29 cellular contexts compared by ENCODE assay signal in genomic region chr11:24086921-24087320, GRCh38.
"Had no signal": no experiment of that assay in that cellular context is flagged by ENCODE, and none has a peak within 500 bp of the region (broad histone marks: within the 10 kb centered on the region; RNA-seq: fewer than 3 reads in every experiment).

No MANE protein-coding gene starts in this region.

- H3K27me3 ChIP-seq: neural progenitor cell, ovary, right lobe of liver, sigmoid colon, spleen, suprapubic skin, testis, tibial artery, upper lobe of left lung, vagina had no signal

- ATAC-seq: natural killer cell; psoas muscle; right cardiac atrium; right lobe of liver; stimulated activated memory B cell treated with anti-CD40 and anti-IgM and Interleukin-4, amounts not matched to agents 10 μg/mL and 1 μg/mL and 100 μg/mL, for 72 hours; stimulated activated naive CD8-positive, alpha-beta T cell treated with anti-CD3 and anti-CD28 coated beads, Interleukin-15, amount 100 ng/mL, for 72 hours; stimulated activated naive CD8-positive, alpha-beta T cell treated with anti-CD3 and anti-CD28 coated beads, Interleukin-15, Interleukin-2, amounts not matched to agents 100 U/mL and 50 U/mL, for 24 hours had no signal

- H2AFZ ChIP-seq: neural progenitor cell, parathyroid adenoma had no signal

- H3K4me3 ChIP-seq: neural progenitor cell, ovary, psoas muscle, right lobe of liver, sigmoid colon, skin epidermis, smooth muscle cell, spleen, suprapubic skin, testis, tibial artery, upper lobe of left lung, vagina had no signal

- H3K27ac ChIP-seq: neural progenitor cell, ovary, parathyroid adenoma, psoas muscle, right lobe of liver, sigmoid colon, skin epidermis, spleen, suprapubic skin, testis, tibial artery, upper lobe of left lung, vagina had no signal

- H3K36me3 ChIP-seq: neural progenitor cell, ovary, right lobe of liver, sigmoid colon, spleen, suprapubic skin, tibial artery, upper lobe of left lung, vagina had no signal

- H3K4me1 ChIP-seq: neural progenitor cell, parathyroid adenoma, psoas muscle, right lobe of liver, sigmoid colon, spleen, suprapubic skin, testis, tibial artery, upper lobe of left lung, vagina had no signal

- H3K79me2 ChIP-seq: parathyroid adenoma had no signal

- H3K4me2 ChIP-seq: neural progenitor cell, smooth muscle cell had no signal

- DNase-seq: natural killer cell; occipital lobe; ovary; posterior cingulate gyrus; psoas muscle; right cardiac atrium; right lobe of liver; sigmoid colon; spleen; stimulated activated CD4-positive, alpha-beta T cell treated with anti-CD3 and anti-CD28 coated beads, Interleukin-12 subunit alpha, Interleukin-12 subunit beta, amount 100 ng/mL, for 4 hours; stimulated activated CD4-positive, alpha-beta T cell treated with anti-CD3 and anti-CD28 coated beads, Interleukin-1b, Interleukin-23, amount 100 ng/mL, for 48 hours; stimulated activated CD4-positive, alpha-beta T cell treated with anti-CD3 and anti-CD28 coated beads, Interleukin-4, amount 100 ng/mL, for 1 hour; stimulated activated CD4-positive, alpha-beta T cell treated with anti-CD3 and anti-CD28 coated beads, Interleukin-4, amount 100 ng/mL, for 4 hours; stimulated activated CD8-positive, alpha-beta memory T cell treated with anti-CD3 and anti-CD28 coated beads, Interleukin-4, amount 100 ng/mL, for 48 hours; stimulated activated naive CD4-positive, alpha-beta T cell; stimulated activated naive CD8-positive, alpha-beta T cell treated with anti-CD3 and anti-CD28 coated beads, Interleukin-15, amount 100 ng/mL, for 72 hours; stimulated activated naive CD8-positive, alpha-beta T cell treated with anti-CD3 and anti-CD28 coated beads, Interleukin-15, Interleukin-2, amounts not matched to agents 100 U/mL and 50 U/mL, for 24 hours; substantia nigra; testis; tibial artery; trophoblast cell; upper lobe of left lung had no signal

- H3K9me3 ChIP-seq: ovary, psoas muscle, right lobe of liver, sigmoid colon, spleen, suprapubic skin, testis, tibial artery, upper lobe of left lung, vagina had no signal

- H3K9ac ChIP-seq: neural progenitor cell, parathyroid adenoma had no signal
